Comparison of ENCODE assay signal across 31 cellular contexts in the genomic region with DNA sequence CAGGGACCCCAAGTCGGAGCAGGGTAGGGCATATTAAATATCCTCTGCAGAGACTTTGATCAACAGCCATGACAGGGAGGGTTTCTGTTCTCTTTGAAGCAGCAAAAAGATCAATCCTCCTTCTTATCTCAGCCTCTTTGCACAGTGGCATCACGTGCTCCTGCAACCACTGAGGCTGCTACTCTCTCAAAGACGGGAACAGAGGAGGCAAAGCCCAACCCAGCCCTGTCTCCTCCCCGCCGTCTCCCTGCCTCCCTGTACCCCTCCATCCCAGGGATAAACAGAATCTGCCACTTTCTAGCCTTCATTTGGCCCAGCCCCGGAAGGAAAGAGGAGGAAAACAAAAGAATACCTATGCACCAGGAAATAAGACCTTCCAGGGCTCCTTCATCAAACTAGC. TPM values are rescaled to one million over a fixed set of nuclear protein-coding genes. Genes with fewer than 3 reads are reported as not detected.
"Had no signal": no experiment of that assay in that cellular context is flagged by ENCODE, and none has a peak within 500 bp of the region (broad histone marks: within the 10 kb centered on the region; RNA-seq: fewer than 3 reads in every experiment).

No MANE protein-coding gene starts in this region.

- H3K27ac ChIP-seq: foreskin keratinocyte, left lung, sigmoid colon, testis, uterus had no signal

- ATAC-seq: activated CD4-positive, alpha-beta T cell treated with anti-CD3 and anti-CD28 coated beads for 36 hours; foreskin keratinocyte; left lung; stimulated activated naive B cell treated with anti-CD40 and anti-IgM and Interleukin-4, amounts not matched to agents 10 μg/mL and 1 μg/mL and 100 μg/mL, for 72 hours had no signal

- H3K9me3 Mint-ChIP-seq: activated CD4-positive, alpha-beta memory T cell treated with anti-CD3 and anti-CD28 coated beads for 36 hours; dendritic cell treated with granulocyte-macrophage colony-stimulating factor and Interleukin-4, amounts not matched to agents 40 ng/mL and 50 ng/mL, for 4 days; natural killer cell treated with Interleukin-12 subunit alpha and Interleukin-12 subunit beta and Interleukin-15 and Interleukin-18, amount 100 ng/mL, for 72 hours had no signal

- H3K4me3 ChIP-seq: left lung, sigmoid colon, testis, uterus had no signal

- H3K27ac Mint-ChIP-seq: activated B cell treated with CpG ODN at 0.5 μM for 24 hours; activated CD4-positive, alpha-beta memory T cell treated with anti-CD3 and anti-CD28 coated beads for 36 hours; activated CD4-positive, alpha-beta T cell treated with anti-CD3 and anti-CD28 coated beads for 36 hours; brain; dendritic cell treated with granulocyte-macrophage colony-stimulating factor and Interleukin-4, amounts not matched to agents 40 ng/mL and 50 ng/mL, for 4 days; natural killer cell treated with Interleukin-12 subunit alpha and Interleukin-12 subunit beta and Interleukin-15 and Interleukin-18, amount 100 ng/mL, for 72 hours; progenitor cell of endocrine pancreas; stimulated activated naive B cell treated with anti-CD40 and anti-IgM and Interleukin-4, amounts not matched to agents 10 μg/mL and 1 μg/mL and 100 μg/mL, for 72 hours had no signal

- H3K4me3 Mint-ChIP-seq: activated B cell treated with CpG ODN at 0.5 μM for 24 hours; activated CD4-positive, alpha-beta memory T cell treated with anti-CD3 and anti-CD28 coated beads for 36 hours; activated CD4-positive, alpha-beta T cell treated with anti-CD3 and anti-CD28 coated beads for 36 hours; brain; dendritic cell treated with granulocyte-macrophage colony-stimulating factor and Interleukin-4, amounts not matched to agents 40 ng/mL and 50 ng/mL, for 4 days; natural killer cell treated with Interleukin-12 subunit alpha and Interleukin-12 subunit beta and Interleukin-15 and Interleukin-18, amount 100 ng/mL, for 72 hours; stimulated activated naive B cell treated with anti-CD40 and anti-IgM and Interleukin-4, amounts not matched to agents 10 μg/mL and 1 μg/mL and 100 μg/mL, for 72 hours had no signal

- H3K27me3 ChIP-seq: testis, uterus had no signal

- H3K4me1 ChIP-seq: foreskin keratinocyte, left lung, sigmoid colon, uterus had no signal

- H3K36me3 Mint-ChIP-seq: activated CD4-positive, alpha-beta memory T cell treated with anti-CD3 and anti-CD28 coated beads for 36 hours; brain; natural killer cell treated with Interleukin-12 subunit alpha and Interleukin-12 subunit beta and Interleukin-15 and Interleukin-18, amount 100 ng/mL, for 72 hours; stimulated activated naive B cell treated with anti-CD40 and anti-IgM and Interleukin-4, amounts not matched to agents 10 μg/mL and 1 μg/mL and 100 μg/mL, for 72 hours had no signal

- H3K36me3 ChIP-seq: left lung, sigmoid colon, uterus had no signal

- H3K9me3 ChIP-seq: sigmoid colon, testis, uterus had no signal

- DNase-seq: activated B cell treated with CpG ODN at 0.5 μM for 24 hours; activated CD4-positive, alpha-beta memory T cell treated with anti-CD3 and anti-CD28 coated beads for 36 hours; activated CD4-positive, alpha-beta T cell treated with anti-CD3 and anti-CD28 coated beads for 36 hours; activated effector memory CD4-positive, alpha-beta T cell treated with anti-CD3 and anti-CD28 coated beads, Interleukin-2, amount 50 U/mL, for 16 hours; activated naive CD4-positive, alpha-beta T cell treated with anti-CD3 and anti-CD28 coated beads, Interleukin-2, amount 50 U/mL, for 16 hours; activated T-cell treated with anti-CD3 and anti-CD28 coated beads for 4 hours; anterior cingulate cortex; effector CD4-positive, alpha-beta T cell; erythroblast; foreskin keratinocyte; kidney; left lung; retina; sigmoid colon; stimulated activated CD4-positive, alpha-beta T cell treated with anti-CD3 and anti-CD28 coated beads, Interleukin-2, amount 100 ng/mL, for 48 hours; stimulated activated CD8-positive, alpha-beta memory T cell treated with anti-CD3 and anti-CD28 coated beads, Interleukin-4, amount 100 ng/mL, for 48 hours; stimulated activated naive B cell treated with anti-CD40 and anti-IgM and Interleukin-4, amounts not matched to agents 10 μg/mL and 1 μg/mL and 100 μg/mL, for 72 hours; T1000; testis; trophoblast cell; uterus had no signal

- H3K4me1 Mint-ChIP-seq: activated B cell treated with CpG ODN at 0.5 μM for 24 hours; stimulated activated naive B cell treated with anti-CD40 and anti-IgM and Interleukin-4, amounts not matched to agents 10 μg/mL and 1 μg/mL and 100 μg/mL, for 72 hours had no signal

RNA-seq across cellular contexts. Expression of a gene that starts 7.5 kb away (rescaled TPM):
- total RNA-seq: activated B cell treated with CpG ODN at 0.5 μM for 24 hours; activated CD4-positive, alpha-beta memory T cell treated with anti-CD3 and anti-CD28 coated beads for 36 hours; activated CD4-positive, alpha-beta T cell treated with anti-CD3 and anti-CD28 coated beads for 36 hours; cardiac septum; chondrocyte; fibroblast of lung; foreskin keratinocyte; glomerular endothelial cell; kidney; left lung; lung microvascular endothelial cell; natural killer cell treated with Interleukin-12 subunit alpha and Interleukin-12 subunit beta and Interleukin-15 and Interleukin-18, amount 100 ng/mL, for 72 hours; osteocyte; progenitor cell of endocrine pancreas; sigmoid colon; uterus had no signal
- polyA plus RNA-seq: fibroblast of lung, foreskin keratinocyte, sigmoid colon had no signal
